ENCODE assay signal across 18 cellular contexts in the genomic region with DNA sequence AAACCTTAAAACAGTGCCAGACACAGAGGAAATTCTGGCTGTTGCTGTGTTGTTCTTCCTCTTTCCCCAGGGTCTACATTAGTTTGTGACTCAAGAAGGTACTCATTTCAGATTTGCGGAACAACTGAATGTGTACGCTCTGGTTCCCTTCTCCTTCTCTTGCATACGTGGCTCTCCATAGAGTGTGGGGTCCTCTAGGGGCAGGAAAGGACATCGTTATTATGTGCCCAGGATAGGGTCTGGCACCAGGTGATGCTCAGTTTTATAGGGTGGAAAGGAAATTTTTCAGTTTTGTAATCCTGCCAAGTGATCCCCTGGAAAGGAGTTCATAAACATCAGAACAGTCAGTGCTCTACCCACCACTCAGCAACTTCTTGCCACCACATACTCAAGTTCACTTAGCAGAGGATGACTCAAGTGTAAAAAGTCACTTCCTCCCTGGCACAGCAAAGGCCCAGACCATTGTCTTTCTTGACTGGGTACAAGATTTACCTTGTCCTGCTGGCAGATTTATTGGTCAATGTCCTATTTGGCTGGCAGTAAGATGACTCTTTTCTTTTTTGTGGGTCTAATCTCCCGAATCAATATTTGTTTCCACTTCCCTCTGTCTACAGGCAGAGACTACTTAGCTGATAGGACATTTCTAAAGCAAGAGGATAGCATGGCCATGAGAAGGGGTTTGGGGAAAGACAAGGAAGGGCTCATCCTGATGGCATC.
"Had no signal": no experiment of that assay in that cellular context is flagged by ENCODE, and none has a peak within 500 bp of the region (broad histone marks: within the 10 kb centered on the region; RNA-seq: fewer than 3 reads in every experiment).

No MANE protein-coding gene starts in this region.

- ATAC-seq: activated CD8-positive, alpha-beta T cell treated with anti-CD3 and anti-CD28 coated beads, Interleukin-2, amount 10 ng/mL, durations not matched to agents 7 days and 5 days; gastrocnemius medialis; heart left ventricle had no signal

- H3K4me3 ChIP-seq: dorsolateral prefrontal cortex, gastrocnemius medialis, heart left ventricle, left ventricle myocardium inferior, transverse colon, uterus had no signal

- H3K27me3 ChIP-seq: gastrocnemius medialis, heart left ventricle, transverse colon, uterus had no signal

- H3K9me3 ChIP-seq: gastrocnemius medialis, heart left ventricle, left ventricle myocardium inferior, transverse colon, uterus had no signal

- H3K4me1 ChIP-seq: gastrocnemius medialis, heart left ventricle, left ventricle myocardium inferior, transverse colon, uterus had no signal

- H3K27ac ChIP-seq: dorsolateral prefrontal cortex, gastrocnemius medialis, heart left ventricle, left ventricle myocardium inferior, transverse colon, uterus had no signal

- DNase-seq: activated CD4-positive, alpha-beta T cell treated with anti-CD3 and anti-CD28 coated beads for 48 hours; activated CD4-positive, CD25-positive, alpha-beta regulatory T cell; activated CD8-positive, alpha-beta T cell treated with anti-CD3 and anti-CD28 coated beads, Interleukin-2, amount 10 ng/mL, durations not matched to agents 7 days and 5 days; activated naive CD4-positive, alpha-beta T cell treated with Interleukin-2 at 50 U/mL for 16 hours; activated naive CD8-positive, alpha-beta T cell treated with anti-CD3 and anti-CD28 coated beads, Interleukin-2, amount 10 ng/mL, durations not matched to agents 7 days and 5 days; activated T-cell treated with anti-CD3 and anti-CD28 coated beads, Interleukin-2, amount 50 U/mL, for 24 hours; dorsolateral prefrontal cortex; gastrocnemius medialis; heart left ventricle; left ventricle myocardium inferior; nephron progenitor cell; retina; stimulated activated CD4-positive, alpha-beta T cell treated with anti-CD3 and anti-CD28 coated beads, Interleukin-12 subunit alpha, Interleukin-12 subunit beta, amount 100 ng/mL, for 4 hours; stimulated activated CD4-positive, alpha-beta T cell treated with anti-CD3 and anti-CD28 coated beads, Interleukin-1b, Interleukin-23, amount 100 ng/mL, for 48 hours; stimulated activated CD8-positive, alpha-beta memory T cell treated with anti-CD3 and anti-CD28 coated beads, Interleukin-4, amount 100 ng/mL, for 48 hours; stimulated activated naive CD4-positive, alpha-beta T cell treated with Interleukin-2 at 50 U/mL for 16 hours; transverse colon; uterus had no signal
